1 cellular context compared by ENCODE assay signal in the genomic region with DNA sequence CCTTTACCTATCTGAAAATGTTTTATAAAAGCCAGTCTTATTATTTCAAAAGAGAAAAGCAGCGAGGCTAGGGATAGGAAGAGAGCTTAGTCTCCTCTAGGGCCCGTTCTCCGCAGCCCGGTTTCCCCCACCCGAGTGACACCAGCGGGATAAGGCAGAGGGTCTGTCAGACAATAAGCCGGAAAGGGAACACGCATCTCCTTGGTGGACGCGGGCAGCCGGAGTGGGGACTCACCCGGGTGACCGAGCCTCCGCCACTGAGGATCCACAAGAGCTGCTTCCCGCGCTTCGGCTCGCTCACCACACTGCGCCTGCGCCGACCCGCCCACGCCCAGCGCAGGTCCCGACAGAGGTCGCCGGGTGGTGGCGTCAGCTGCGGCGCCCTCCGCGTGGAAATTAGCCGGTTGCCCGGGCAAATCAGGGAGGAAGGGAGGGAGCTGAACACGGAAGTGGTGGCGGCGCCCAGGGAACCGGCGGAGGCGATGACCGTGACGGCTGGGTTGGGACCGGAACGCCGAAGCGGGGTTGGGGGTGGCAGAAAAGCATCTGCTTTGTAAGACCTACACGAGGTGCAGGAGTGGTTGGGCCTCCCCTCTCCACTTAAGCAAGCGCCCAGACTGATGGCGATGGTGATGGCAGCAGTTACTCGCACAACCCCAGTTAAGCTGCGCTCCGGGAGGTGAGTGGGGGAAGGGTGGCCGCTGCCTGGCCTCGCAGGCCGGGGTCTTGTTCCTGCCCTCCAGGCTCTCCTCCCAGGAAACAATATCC.
TF ChIP-seq lines count a peak whose summit lies in the region.

A gene with protein sequence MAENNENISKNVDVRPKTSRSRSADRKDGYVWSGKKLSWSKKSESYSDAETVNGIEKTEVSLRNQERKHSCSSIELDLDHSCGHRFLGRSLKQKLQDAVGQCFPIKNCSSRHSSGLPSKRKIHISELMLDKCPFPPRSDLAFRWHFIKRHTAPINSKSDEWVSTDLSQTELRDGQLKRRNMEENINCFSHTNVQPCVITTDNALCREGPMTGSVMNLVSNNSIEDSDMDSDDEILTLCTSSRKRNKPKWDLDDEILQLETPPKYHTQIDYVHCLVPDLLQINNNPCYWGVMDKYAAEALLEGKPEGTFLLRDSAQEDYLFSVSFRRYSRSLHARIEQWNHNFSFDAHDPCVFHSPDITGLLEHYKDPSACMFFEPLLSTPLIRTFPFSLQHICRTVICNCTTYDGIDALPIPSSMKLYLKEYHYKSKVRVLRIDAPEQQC (plus strand): TSS at position 444 of the 768 bp plus-strand sequence. CDS start 15,806 bp downstream, outside the sequence.
Gene WDHD1 (minus strand): TSS at position 307 of the 768 bp plus-strand sequence. CDS start 312 bp downstream, outside the sequence.

TF ChIP-seq in GM12878, 131 proteins besides CTCF, POLR2A, EP300 and RAD21 (continued from another document and continues in another):
- TF ChIP-seq CBFB (IDR thresholded peaks at IDR 0.05; ENCODE audit: low read depth) (peak; percentile 39; the same call in 1 of the 2 replicates), STAT1 (conservative IDR thresholded peaks at IDR 0.05) (peak; percentile 27; the same call in 1 of the 2 replicates), SMAD1 (IDR thresholded peaks at IDR 0.05; ENCODE audit: low read depth, partially characterized antibody) (no peak), FOS (IDR thresholded peaks at IDR 0.05; ENCODE audit: borderline replicate concordance, extremely low read depth, insufficient read length) (no peak), BCL3 (IDR thresholded peaks at IDR 0.05; ENCODE audit: borderline replicate concordance, insufficient read depth, low read depth, low read length, poor library complexity, severe bottlenecking) (no peak), IRF4 (IDR thresholded peaks at IDR 0.05; ENCODE audit: low read depth, low read length) (peak; percentile 36; the same call in 1 of the 2 replicates), MTA2 (IDR thresholded peaks at IDR 0.05; ENCODE audit: low read depth) (peak; percentile 45), RUNX3 (IDR thresholded peaks at IDR 0.05; ENCODE audit: low read length) (peak; percentile 42), RAD51 (IDR thresholded peaks at IDR 0.05) (no peak), CHD2 (IDR thresholded peaks at IDR 0.05; ENCODE audit: borderline replicate concordance, low read depth, low read length) (peak; percentile 62), ATF7 (IDR thresholded peaks at IDR 0.05; ENCODE audit: low read depth) (peak; percentile 53), CREM (IDR thresholded peaks at IDR 0.05; ENCODE audit: low read depth) (peak; percentile 99), NBN (IDR thresholded peaks at IDR 0.05) (peak; percentile 97), MYB (IDR thresholded peaks at IDR 0.05; ENCODE audit: borderline replicate concordance, low read depth, low read length) (peak; percentile 5; the same call in 1 of the 2 replicates), ZNF274 (IDR thresholded peaks at IDR 0.05; ENCODE audit: insufficient read depth, insufficient read length) (no peak), SRF (IDR thresholded peaks at IDR 0.05; ENCODE audit: low read depth in 2 of 2, low read length in 2 of 2) (peak in 1 of 2 experiments; percentile 84; a peak in 2 of 4 replicates), NKRF (conservative IDR thresholded peaks at IDR 0.05) (peak; percentile 96), BACH1 (IDR thresholded peaks at IDR 0.05; ENCODE audit: borderline replicate concordance) (peak; percentile 80), NFIC (IDR thresholded peaks at IDR 0.05; ENCODE audit: low read depth, low read length) (no peak), FOXK2 (IDR thresholded peaks at IDR 0.05) (no peak), E4F1 (IDR thresholded peaks at IDR 0.05; ENCODE audit: borderline replicate concordance, partially characterized antibody) (peak; percentile 91), E2F8 (IDR thresholded peaks at IDR 0.05; ENCODE audit: low read depth, partially characterized antibody) (peak; percentile 62), CBX5 (IDR thresholded peaks at IDR 0.05; ENCODE audit: low read depth) (no peak), IKZF1 (conservative IDR thresholded peaks at IDR 0.05) (peak; percentile 96), HDAC2 (IDR thresholded peaks at IDR 0.05) (no peak), MEF2B (IDR thresholded peaks at IDR 0.05; ENCODE audit: partially characterized antibody, poor library complexity, severe bottlenecking) (peak; percentile 64), SMC3 (IDR thresholded peaks at IDR 0.05; ENCODE audit: borderline replicate concordance, low read length) (no peak), DPF2 (IDR thresholded peaks at IDR 0.05) (peak; percentile 91), BRCA1 (IDR thresholded peaks at IDR 0.05; ENCODE audit: low read depth, low read length) (no peak), ZNF24 (IDR thresholded peaks at IDR 0.05) (no peak), IKZF2 (IDR thresholded peaks at IDR 0.05) (peak; percentile 84 to 85)
- TF ChIP-seq, protein P1, sequence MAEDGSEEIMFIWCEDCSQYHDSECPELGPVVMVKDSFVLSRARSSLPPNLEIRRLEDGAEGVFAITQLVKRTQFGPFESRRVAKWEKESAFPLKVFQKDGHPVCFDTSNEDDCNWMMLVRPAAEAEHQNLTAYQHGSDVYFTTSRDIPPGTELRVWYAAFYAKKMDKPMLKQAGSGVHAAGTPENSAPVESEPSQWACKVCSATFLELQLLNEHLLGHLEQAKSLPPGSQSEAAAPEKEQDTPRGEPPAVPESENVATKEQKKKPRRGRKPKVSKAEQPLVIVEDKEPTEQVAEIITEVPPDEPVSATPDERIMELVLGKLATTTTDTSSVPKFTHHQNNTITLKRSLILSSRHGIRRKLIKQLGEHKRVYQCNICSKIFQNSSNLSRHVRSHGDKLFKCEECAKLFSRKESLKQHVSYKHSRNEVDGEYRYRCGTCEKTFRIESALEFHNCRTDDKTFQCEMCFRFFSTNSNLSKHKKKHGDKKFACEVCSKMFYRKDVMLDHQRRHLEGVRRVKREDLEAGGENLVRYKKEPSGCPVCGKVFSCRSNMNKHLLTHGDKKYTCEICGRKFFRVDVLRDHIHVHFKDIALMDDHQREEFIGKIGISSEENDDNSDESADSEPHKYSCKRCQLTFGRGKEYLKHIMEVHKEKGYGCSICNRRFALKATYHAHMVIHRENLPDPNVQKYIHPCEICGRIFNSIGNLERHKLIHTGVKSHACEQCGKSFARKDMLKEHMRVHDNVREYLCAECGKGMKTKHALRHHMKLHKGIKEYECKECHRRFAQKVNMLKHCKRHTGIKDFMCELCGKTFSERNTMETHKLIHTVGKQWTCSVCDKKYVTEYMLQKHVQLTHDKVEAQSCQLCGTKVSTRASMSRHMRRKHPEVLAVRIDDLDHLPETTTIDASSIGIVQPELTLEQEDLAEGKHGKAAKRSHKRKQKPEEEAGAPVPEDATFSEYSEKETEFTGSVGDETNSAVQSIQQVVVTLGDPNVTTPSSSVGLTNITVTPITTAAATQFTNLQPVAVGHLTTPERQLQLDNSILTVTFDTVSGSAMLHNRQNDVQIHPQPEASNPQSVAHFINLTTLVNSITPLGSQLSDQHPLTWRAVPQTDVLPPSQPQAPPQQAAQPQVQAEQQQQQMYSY (CRISPR knock-in tag; IDR thresholded peaks at IDR 0.05): no peak
- TF ChIP-seq, protein P2, sequence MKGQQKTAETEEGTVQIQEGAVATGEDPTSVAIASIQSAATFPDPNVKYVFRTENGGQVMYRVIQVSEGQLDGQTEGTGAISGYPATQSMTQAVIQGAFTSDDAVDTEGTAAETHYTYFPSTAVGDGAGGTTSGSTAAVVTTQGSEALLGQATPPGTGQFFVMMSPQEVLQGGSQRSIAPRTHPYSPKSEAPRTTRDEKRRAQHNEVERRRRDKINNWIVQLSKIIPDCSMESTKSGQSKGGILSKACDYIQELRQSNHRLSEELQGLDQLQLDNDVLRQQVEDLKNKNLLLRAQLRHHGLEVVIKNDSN (IDR thresholded peaks at IDR 0.05; ENCODE audit: borderline replicate concordance, extremely low read length, insufficient read depth, low read depth, low read length): peak; percentile 33
- TF ChIP-seq, protein P3, sequence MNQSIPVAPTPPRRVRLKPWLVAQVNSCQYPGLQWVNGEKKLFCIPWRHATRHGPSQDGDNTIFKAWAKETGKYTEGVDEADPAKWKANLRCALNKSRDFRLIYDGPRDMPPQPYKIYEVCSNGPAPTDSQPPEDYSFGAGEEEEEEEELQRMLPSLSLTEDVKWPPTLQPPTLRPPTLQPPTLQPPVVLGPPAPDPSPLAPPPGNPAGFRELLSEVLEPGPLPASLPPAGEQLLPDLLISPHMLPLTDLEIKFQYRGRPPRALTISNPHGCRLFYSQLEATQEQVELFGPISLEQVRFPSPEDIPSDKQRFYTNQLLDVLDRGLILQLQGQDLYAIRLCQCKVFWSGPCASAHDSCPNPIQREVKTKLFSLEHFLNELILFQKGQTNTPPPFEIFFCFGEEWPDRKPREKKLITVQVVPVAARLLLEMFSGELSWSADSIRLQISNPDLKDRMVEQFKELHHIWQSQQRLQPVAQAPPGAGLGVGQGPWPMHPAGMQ (IDR thresholded peaks at IDR 0.05; ENCODE audit: borderline replicate concordance): no peak
- TF ChIP-seq, protein P4, sequence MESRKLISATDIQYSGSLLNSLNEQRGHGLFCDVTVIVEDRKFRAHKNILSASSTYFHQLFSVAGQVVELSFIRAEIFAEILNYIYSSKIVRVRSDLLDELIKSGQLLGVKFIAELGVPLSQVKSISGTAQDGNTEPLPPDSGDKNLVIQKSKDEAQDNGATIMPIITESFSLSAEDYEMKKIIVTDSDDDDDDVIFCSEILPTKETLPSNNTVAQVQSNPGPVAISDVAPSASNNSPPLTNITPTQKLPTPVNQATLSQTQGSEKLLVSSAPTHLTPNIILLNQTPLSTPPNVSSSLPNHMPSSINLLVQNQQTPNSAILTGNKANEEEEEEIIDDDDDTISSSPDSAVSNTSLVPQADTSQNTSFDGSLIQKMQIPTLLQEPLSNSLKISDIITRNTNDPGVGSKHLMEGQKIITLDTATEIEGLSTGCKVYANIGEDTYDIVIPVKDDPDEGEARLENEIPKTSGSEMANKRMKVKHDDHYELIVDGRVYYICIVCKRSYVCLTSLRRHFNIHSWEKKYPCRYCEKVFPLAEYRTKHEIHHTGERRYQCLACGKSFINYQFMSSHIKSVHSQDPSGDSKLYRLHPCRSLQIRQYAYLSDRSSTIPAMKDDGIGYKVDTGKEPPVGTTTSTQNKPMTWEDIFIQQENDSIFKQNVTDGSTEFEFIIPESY (IDR thresholded peaks at IDR 0.05): no peak
